In the genomic region with DNA sequence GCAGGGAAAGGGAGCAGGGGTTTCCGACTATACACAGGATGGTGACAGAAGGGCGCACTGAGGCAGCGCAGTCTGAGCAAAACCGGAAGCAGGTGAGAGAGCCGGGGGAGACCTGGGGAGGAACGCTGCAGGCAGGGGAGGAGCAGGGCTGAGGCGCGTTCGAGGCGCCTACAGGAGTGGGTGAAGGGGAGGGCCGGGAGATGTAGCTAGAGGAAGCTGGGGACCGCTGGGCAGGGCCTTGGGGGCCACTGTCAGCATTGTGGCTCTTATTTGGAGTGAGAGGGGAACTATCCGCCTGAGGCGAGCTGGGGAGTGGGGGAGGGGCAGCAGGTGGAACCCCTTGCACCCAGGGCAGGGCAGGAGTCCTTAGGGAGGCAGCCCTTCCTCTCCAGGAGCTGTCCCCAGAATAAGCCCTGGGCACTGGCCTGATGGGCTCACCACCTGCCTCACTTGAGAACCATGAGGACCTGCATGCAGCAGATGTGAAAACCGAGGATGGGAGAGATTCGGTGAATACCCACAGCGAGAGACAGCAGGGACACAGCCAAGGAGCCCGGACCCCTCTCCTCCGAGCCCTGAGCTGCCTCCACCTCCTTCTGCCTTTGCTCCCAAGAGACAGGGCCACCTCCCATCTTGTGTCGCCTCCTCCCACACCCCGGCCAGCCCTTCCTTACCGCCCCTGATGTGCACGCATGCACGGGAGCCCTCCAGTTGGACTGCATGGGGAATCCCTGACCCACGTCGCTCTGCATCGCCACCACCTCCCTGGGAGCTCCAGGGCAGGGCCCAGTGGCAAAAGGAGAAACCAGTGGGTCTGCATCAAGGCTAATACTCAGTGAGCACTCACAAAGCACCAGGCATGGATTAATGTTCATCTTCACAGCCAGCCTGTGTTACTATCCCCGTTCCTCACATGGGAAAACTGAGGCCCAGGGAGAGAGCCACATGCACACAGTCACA, we compare ENCODE assay signal across 12 cellular contexts. TPM values are rescaled to one million over a fixed set of nuclear protein-coding genes. Genes with fewer than 3 reads are reported as not detected.
A peak's percentile ranks its signal among the peaks of the same experiment; 100 is the strongest.
DNase-seq lines count a peak whose midpoint lies in the region; ATAC-seq lines count a peak whose summit lies in the region.
"Had no signal": no experiment of that assay in that cellular context is flagged by ENCODE, and none has a peak within 500 bp of the region (broad histone marks: within the 10 kb centered on the region; RNA-seq: fewer than 3 reads in every experiment).

No MANE protein-coding gene starts in this region.

- H3K4me1 ChIP-seq in BLaER1 = peaks cover 98% of the 10 kb centered on the region
- peaks cover 47% of the 10 kb centered on the region for H3K4me1 ChIP-seq in mesenchymal stem cell (ENCODE audit: control insufficient read depth, insufficient read depth, low read depth, low read length)

- no peak overlapping the region for H4K91ac ChIP-seq in mesenchymal stem cell (ENCODE audit: low read length)

- H3K18ac ChIP-seq in mesenchymal stem cell (ENCODE audit: low read depth in 1 of 2, low read length in 2 of 2) = no peak overlapping the region

- H2BK12ac ChIP-seq in mesenchymal stem cell (ENCODE audit: low read length in 2 of 2) = no peak overlapping the region

- H2BK5ac ChIP-seq in mesenchymal stem cell (ENCODE audit: low read depth, low read length, poor library complexity, severe bottlenecking) = no peak overlapping the region

- peaks cover 73% of the 10 kb centered on the region for H3K4me1 Mint-ChIP-seq in activated T-cell treated with anti-CD3 and anti-CD28 coated beads, Interleukin-2, amount 50 U/mL, for 24 hours (ENCODE audit: low read depth)

- no peak overlapping the region for H2AFZ ChIP-seq in mesenchymal stem cell (ENCODE audit: low read depth, low read length)
- H2AFZ ChIP-seq: neural progenitor cell had no signal

- no peak overlapping the region for H2BK15ac ChIP-seq in mesenchymal stem cell (ENCODE audit: low read depth, poor library complexity, severe bottlenecking)

- H2AK5ac ChIP-seq in mesenchymal stem cell (ENCODE audit: low read length, severe bottlenecking) = no peak overlapping the region

- peaks cover 47% of the 10 kb centered on the region for H3K36me3 Mint-ChIP-seq in activated T-cell treated with anti-CD3 and anti-CD28 coated beads, Interleukin-2, amount 50 U/mL, for 24 hours (ENCODE audit: low read depth)

- H3K27ac Mint-ChIP-seq in activated T-cell treated with anti-CD3 and anti-CD28 coated beads, Interleukin-2, amount 50 U/mL, for 24 hours = peak overlapping the region; percentile 50

- H3K14ac ChIP-seq in mesenchymal stem cell (ENCODE audit: low read length in 2 of 2) = peak overlapping the region in 1 of 2 experiments; percentile 84

- H3K9me3 ChIP-seq in BLaER1 (no peaks in the 10 kb centered on the region), mesenchymal stem cell (ENCODE audit: control insufficient read depth, low read length) (no peaks in the 10 kb centered on the region)

- H3K4me3 Mint-ChIP-seq in activated T-cell treated with anti-CD3 and anti-CD28 coated beads, Interleukin-2, amount 50 U/mL, for 24 hours = peak overlapping the region; percentile 9
- H3K4me3 Mint-ChIP-seq: neural progenitor cell had no signal

- H4K8ac ChIP-seq in mesenchymal stem cell (ENCODE audit: low read length) = no peak overlapping the region

- DNase-seq in H7 (peak; percentile 63), mesenchymal stem cell (no peak), NCI-H82 (lab: John Stamatoyannopoulos, UW) (no peak), cerebellar nuclear complex (lab: John Stamatoyannopoulos, UW) (no peak), HuH-7 (ENCODE audit: low spot score) (no peak)
- no peak for DNase-seq in activated T-cell treated with anti-CD3 and anti-CD28 coated beads, Interleukin-2, amount 50 U/mL, for 24 hours
- DNase-seq: NCI-H1930 had no signal

- peak overlapping the region; percentile 94 for H3K4me2 ChIP-seq in BLaER1
- no peak overlapping the region for H3K4me2 ChIP-seq in mesenchymal stem cell (ENCODE audit: low read length, poor library complexity, severe bottlenecking)
- H3K4me2 ChIP-seq: neural progenitor cell had no signal

- WGBS in mesenchymal stem cell = 89% methylated on average over 28 of the region's 28 CpGs

- peaks cover 98% of the 10 kb centered on the region for H4K20me1 ChIP-seq in BLaER1

- H3K4me3 ChIP-seq in BLaER1 (peak overlapping the region; percentile 49), H7 (ENCODE audit: insufficient read depth, low read depth, low read length) (no peak overlapping the region), mesenchymal stem cell (ENCODE audit: insufficient read depth in 1 of 2, low read depth in 1 of 2, low read length in 2 of 2) (peak overlapping the region in 1 of 2 experiments; percentile 35)
- H3K4me3 ChIP-seq: neural progenitor cell had no signal

- H3K23ac ChIP-seq in mesenchymal stem cell (ENCODE audit: low read length in 2 of 2) = peak overlapping the region in 1 of 2 experiments; percentile 56

- no peaks in the 10 kb centered on the region for H3K27me3 ChIP-seq in BLaER1
- H3K27me3 ChIP-seq in H7 (ENCODE audit: control insufficient read depth, insufficient read depth, low read length) = no peaks in the 10 kb centered on the region
- no peaks in the 10 kb centered on the region for H3K27me3 ChIP-seq in mesenchymal stem cell (ENCODE audit: control insufficient read depth in 1 of 2, insufficient read depth in 1 of 2, low read length in 2 of 2)
- H3K27me3 ChIP-seq: neural progenitor cell had no signal

- no peaks in the 10 kb centered on the region for H3K9me3 Mint-ChIP-seq in activated T-cell treated with anti-CD3 and anti-CD28 coated beads, Interleukin-2, amount 50 U/mL, for 24 hours
- H3K9me3 Mint-ChIP-seq: neural progenitor cell had no signal

- peak overlapping the region; percentile 55 for H3K9ac ChIP-seq in BLaER1
- H3K9ac ChIP-seq in mesenchymal stem cell (ENCODE audit: low read length) = peak overlapping the region; percentile 24
- H3K9ac ChIP-seq: neural progenitor cell had no signal

- no peak for ATAC-seq in HG03108 (IDR thresholded peaks at IDR 0.05; ENCODE audit: unreplicated experiment)

- H2BK120ac ChIP-seq in mesenchymal stem cell (ENCODE audit: low read depth, low read length) = no peak overlapping the region

- no peaks in the 10 kb centered on the region for H3K27me3 Mint-ChIP-seq in activated T-cell treated with anti-CD3 and anti-CD28 coated beads, Interleukin-2, amount 50 U/mL, for 24 hours

- peaks cover 29% of the 10 kb centered on the region for H3K79me1 ChIP-seq in mesenchymal stem cell (replicated peaks; ENCODE audit: low read length, poor library complexity, severe bottlenecking)

- H3K4ac ChIP-seq in mesenchymal stem cell (ENCODE audit: low read depth in 1 of 2, low read length in 2 of 2) = no peak overlapping the region

- H3K36me3 ChIP-seq in BLaER1 = peaks cover 22% of the 10 kb centered on the region
- no peaks in the 10 kb centered on the region; the same call in 1 of the 2 replicates for H3K36me3 ChIP-seq in H7 (replicated peaks; ENCODE audit: control insufficient read depth, insufficient read depth, low read length)
- H3K36me3 ChIP-seq in mesenchymal stem cell (ENCODE audit: control insufficient read depth in 1 of 2, insufficient read depth in 2 of 2, low read depth in 1 of 2, low read length in 2 of 2) = peaks cover 12 to 30% of the 10 kb centered on the region in 2 experiments
- H3K36me3 ChIP-seq: neural progenitor cell had no signal

- peak overlapping the region; percentile 71 for H3K27ac ChIP-seq in BLaER1
- H3K27ac ChIP-seq in mesenchymal stem cell (ENCODE audit: low read length, poor library complexity, severe bottlenecking) = no peak overlapping the region
- H3K27ac ChIP-seq: neural progenitor cell had no signal

RNA-seq across cellular contexts. Expression of gene AKT2, which starts 10.3 kb away (rescaled TPM):
- total RNA-seq in H7 (2014; rRNA removed; shearing (Covaris generic)) = 112 and 126 TPM in 2 replicates
- 112 TPM for polyA plus RNA-seq in mesenchymal stem cell (2013, experiment 1 of 2)
- 106 TPM for polyA plus RNA-seq in mesenchymal stem cell (2013, experiment 2 of 2)

RNA-seq across cellular contexts. Expression of gene CCNP, which starts 48.4 kb away (rescaled TPM):
- 0.87 TPM in 1 of 2 replicates, not detected in the other for total RNA-seq in H7 (2014; rRNA removed; shearing (Covaris generic))
- polyA plus RNA-seq in mesenchymal stem cell (2013, experiment 1 of 2) = 0.12 TPM
- 0.05 TPM for polyA plus RNA-seq in mesenchymal stem cell (2013, experiment 2 of 2)

RNA-seq across cellular contexts. Expression of gene TTC9B, which starts 56.7 kb away (rescaled TPM):
- total RNA-seq in H7 (2014; rRNA removed; shearing (Covaris generic)) = not detected in 2 replicates
- not detected for polyA plus RNA-seq in mesenchymal stem cell (2013, experiment 1 of 2)
- not detected for polyA plus RNA-seq in mesenchymal stem cell (2013, experiment 2 of 2)
- total RNA-seq: aorta; T-helper 1 cell treated with Interleukin-12 subunit alpha and Interleukin-12 subunit beta and Interleukin-4 antibody, amounts not matched to agents 30 ng/mL and 1 ng/mL, for 36 hours had no signal
